ENCODE assay signal across 1 cellular context in genomic region chr7:114087674-114088539, GRCh38.
A peak's percentile ranks its signal among the peaks of the same experiment; 100 is the strongest.
TF ChIP-seq lines count a peak whose summit lies in the region.

No MANE protein-coding gene starts in this region.

TF ChIP-seq in HEK293, 187 proteins besides CTCF, POLR2A, EP300 and RAD21 (continued from another document and continues in another):
- TF ChIP-seq ELK4 (IDR thresholded peaks at IDR 0.05; ENCODE audit: borderline replicate concordance, low read depth, low read length) (no peak), ZNF2 (tag by site-specific recombination; IDR thresholded peaks at IDR 0.05) (peak; percentile 7; the same call in 1 of the 2 replicates), ZFP41 (tag by site-specific recombination; IDR thresholded peaks at IDR 0.05; ENCODE audit: borderline replicate concordance) (no peak), ZNF169 (tag by site-specific recombination; IDR thresholded peaks at IDR 0.05) (no peak), PRDM6 (tag by site-specific recombination; IDR thresholded peaks at IDR 0.05) (no peak), PRDM10 (tag by site-specific recombination; IDR thresholded peaks at IDR 0.05) (no peak), ZSCAN23 (tag by site-specific recombination; IDR thresholded peaks at IDR 0.05) (no peak), ZNF398 (tag by site-specific recombination; IDR thresholded peaks at IDR 0.05) (peak; percentile 74), ZNF404 (tag by site-specific recombination; IDR thresholded peaks at IDR 0.05) (no peak), GLIS2 (tag by site-specific recombination; IDR thresholded peaks at IDR 0.05) (peak; percentile 41), ZFP69B (tag by site-specific recombination; IDR thresholded peaks at IDR 0.05) (peak; percentile 15; the same call in 1 of the 2 replicates), KLF16 (tag by site-specific recombination; IDR thresholded peaks at IDR 0.05) (no peak), ZNF510 (tag by site-specific recombination; IDR thresholded peaks at IDR 0.05; ENCODE audit: insufficient replicate concordance) (no peak), ZNF768 (tag by site-specific recombination; IDR thresholded peaks at IDR 0.05) (no peak), ZNF239 (tag by site-specific recombination; IDR thresholded peaks at IDR 0.05) (no peak), ZNF548 (tag by site-specific recombination; IDR thresholded peaks at IDR 0.05) (no peak), EGR2 (tag by site-specific recombination; IDR thresholded peaks at IDR 0.05; ENCODE audit: low read depth) (peak; percentile 9; the same call in 1 of the 2 replicates), ZBTB10 (tag by site-specific recombination; IDR thresholded peaks at IDR 0.05) (no peak), ZNF18 (tag by site-specific recombination; IDR thresholded peaks at IDR 0.05) (no peak), ZNF654 (tag by site-specific recombination; IDR thresholded peaks at IDR 0.05; ENCODE audit: low read depth) (no peak), ZNF394 (tag by site-specific recombination; IDR thresholded peaks at IDR 0.05; ENCODE audit: borderline replicate concordance) (no peak), ZBTB20 (tag by site-specific recombination; IDR thresholded peaks at IDR 0.05) (no peak; the same call in 1 of the 2 replicates), ZNF501 (tag by site-specific recombination; IDR thresholded peaks at IDR 0.05) (no peak), ZNF248 (tag by site-specific recombination; IDR thresholded peaks at IDR 0.05) (no peak), ZNF704 (tag by site-specific recombination; IDR thresholded peaks at IDR 0.05) (no peak), SETDB1 (IDR thresholded peaks at IDR 0.05; ENCODE audit: insufficient read length, low read length) (no peak), PRDM4 (tag by site-specific recombination; IDR thresholded peaks at IDR 0.05) (no peak), HIC1 (tag by site-specific recombination; IDR thresholded peaks at IDR 0.05) (no peak), ZNF701 (tag by site-specific recombination; IDR thresholded peaks at IDR 0.05) (no peak), TSHZ1 (tag by site-specific recombination; IDR thresholded peaks at IDR 0.05; ENCODE audit: borderline replicate concordance) (no peak), ZNF776 (tag by site-specific recombination; IDR thresholded peaks at IDR 0.05; ENCODE audit: borderline replicate concordance) (no peak), ZNF302 (tag by site-specific recombination; IDR thresholded peaks at IDR 0.05; ENCODE audit: low read depth) (no peak), ZNF140 (tag by site-specific recombination; IDR thresholded peaks at IDR 0.05) (no peak), ZNF155 (tag by site-specific recombination; IDR thresholded peaks at IDR 0.05) (no peak), ZNF146 (tag by site-specific recombination; IDR thresholded peaks at IDR 0.05) (no peak)
